In the genomic region with DNA sequence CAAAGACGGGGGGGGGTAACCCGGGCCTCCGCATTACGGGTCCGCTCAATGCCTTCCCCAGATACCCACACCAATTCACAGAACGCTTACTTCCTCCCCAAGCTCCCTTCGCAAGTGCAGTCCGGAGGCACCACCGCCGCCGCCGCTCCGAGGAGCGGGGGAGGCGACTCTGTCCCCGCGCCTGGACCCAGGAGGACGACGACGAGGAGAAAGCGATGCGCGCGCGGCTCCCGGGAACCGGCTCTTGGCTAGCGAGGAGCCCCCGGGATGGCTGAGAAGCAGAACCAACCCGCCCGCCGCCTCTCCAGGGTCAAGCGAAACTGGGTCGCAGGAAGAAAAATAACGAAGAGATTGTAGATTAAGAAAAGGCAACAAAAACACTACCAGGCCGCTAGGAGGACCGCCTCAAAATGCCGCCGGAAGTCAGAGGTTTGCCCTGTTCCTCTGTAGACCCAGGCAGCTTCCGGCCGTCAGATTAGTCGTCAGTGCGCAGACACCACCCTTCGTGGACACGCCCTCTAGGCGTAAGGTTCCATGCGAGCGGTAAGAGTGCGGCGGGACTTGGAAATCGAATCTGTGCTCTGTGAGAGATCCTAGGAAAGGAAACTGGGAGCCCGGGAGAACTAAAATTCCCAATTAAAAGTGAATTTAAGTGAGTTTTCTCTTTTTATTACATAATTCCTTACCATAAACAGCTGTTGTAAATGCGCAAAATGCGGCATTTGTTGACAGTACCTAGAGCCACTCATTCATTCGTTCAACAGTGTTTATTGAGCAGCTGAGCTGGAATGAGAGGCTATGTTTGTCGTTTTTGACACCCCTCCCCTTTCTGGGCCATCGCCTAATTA, we compare ENCODE assay signal across 8 cellular contexts.
DNase-seq lines count a peak whose midpoint lies in the region; ATAC-seq and TF ChIP-seq lines count a peak whose summit lies in the region.

ZC3H13 (minus strand) TSS at position 433 of the 848 bp plus-strand sequence. CDS start 7,239 bp downstream, outside the sequence.

- ATAC-seq in GM19023 (IDR thresholded peaks at IDR 0.05; ENCODE audit: unreplicated experiment) = peak; percentile 100
- peak; percentile 100 for ATAC-seq in HG03280 (IDR thresholded peaks at IDR 0.05; ENCODE audit: unreplicated experiment)

- peak within 1 kb of the TSS; percentile 84 for H3K4me3 ChIP-seq in AG10803 (ENCODE audit: low read length)

- DNase-seq in AG10803 (ENCODE audit: low read depth) (peak; percentile 95), NCI-H345 treated with DMSO at 0.1 percent for 48 hours (lab: John Stamatoyannopoulos, UW; ENCODE audit: unreplicated experiment) (peak; percentile 72), iris pigment epithelial cell (ENCODE audit: low read depth) (peak; percentile 98)
- DNase-seq in activated CD4-positive, CD25-positive, alpha-beta regulatory T cell (lab: John Stamatoyannopoulos, UW) = peak; percentile 71 to 87 (median 83)
- DNase-seq in central memory CD4-positive, alpha-beta T cell = peak; percentile 94
- peak; percentile 84 to 86 for DNase-seq in stimulated activated CD4-positive, alpha-beta T cell treated with anti-CD3 and anti-CD28 coated beads, Interleukin-12 subunit alpha, Interleukin-12 subunit beta, amount 100 ng/mL, for 24 hours (ENCODE audit: low read depth in 2 of 2)

- peak; percentile 40 for TF ChIP-seq CTCF in AG10803 (conservative IDR thresholded peaks at IDR 0.05; ENCODE audit: low read length)

Comparison
In these comparisons a context has a peak if more than half of its experiments do, and no peak if none do; other contexts are left out.
1. Peak in every context shown above with its lines: DNase-seq, ATAC-seq and H3K4me3 ChIP-seq.